8 cellular contexts compared by ENCODE assay signal in genomic region chr15:45522179-45522930, GRCh38. TPM values are rescaled to one million over a fixed set of nuclear protein-coding genes. Genes with fewer than 3 reads are reported as not detected.
DNase-seq lines count a peak whose midpoint lies in the region; ATAC-seq and TF ChIP-seq lines count a peak whose summit lies in the region.

A gene with protein sequence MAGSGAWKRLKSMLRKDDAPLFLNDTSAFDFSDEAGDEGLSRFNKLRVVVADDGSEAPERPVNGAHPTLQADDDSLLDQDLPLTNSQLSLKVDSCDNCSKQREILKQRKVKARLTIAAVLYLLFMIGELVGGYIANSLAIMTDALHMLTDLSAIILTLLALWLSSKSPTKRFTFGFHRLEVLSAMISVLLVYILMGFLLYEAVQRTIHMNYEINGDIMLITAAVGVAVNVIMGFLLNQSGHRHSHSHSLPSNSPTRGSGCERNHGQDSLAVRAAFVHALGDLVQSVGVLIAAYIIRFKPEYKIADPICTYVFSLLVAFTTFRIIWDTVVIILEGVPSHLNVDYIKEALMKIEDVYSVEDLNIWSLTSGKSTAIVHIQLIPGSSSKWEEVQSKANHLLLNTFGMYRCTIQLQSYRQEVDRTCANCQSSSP (minus strand): TSS chr15:45522755. CDS start chr15:45522354, 401 bp downstream.

- peak within 1 kb of the TSS; percentile 63 for H3K4me3 ChIP-seq in epithelial cell of esophagus (ENCODE audit: low read length)
- peak within 1 kb of the TSS; percentile 44 for H3K4me3 ChIP-seq in mucosa of descending colon

- DNase-seq in NCI-H2029 (lab: John Stamatoyannopoulos, UW), result peak; percentile 10
- DNase-seq in NCI-H2029 treated with DMSO at 0.1 percent for 48 hours (lab: John Stamatoyannopoulos, UW), result no peak
- DNase-seq in NCI-H2171 treated with DMSO at 0.1 percent for 48 hours (lab: John Stamatoyannopoulos, UW), result peak; percentile 57
- DNase-seq in activated T-cell treated with anti-CD3 and anti-CD28 coated beads for 1 hour (ENCODE audit: low read depth), result peak; percentile 44
- peak; percentile 62 for DNase-seq in epithelial cell of esophagus (ENCODE audit: low read depth)
- DNase-seq in mucosa of descending colon, result peak; percentile 70 to 86 (median 82)
- peak; percentile 26 to 39 for DNase-seq in stimulated activated CD8-positive, alpha-beta memory T cell treated with anti-CD3 and anti-CD28 coated beads, Interleukin-4, amount 100 ng/mL, for 1 hour (ENCODE audit: low read depth in 2 of 2, low spot score in 1 of 2)

- no peak for TF ChIP-seq CTCF in epithelial cell of esophagus (IDR thresholded peaks at IDR 0.05; ENCODE audit: insufficient read depth, low read depth, low read length, missing control alignments)
- TF ChIP-seq CTCF in mucosa of descending colon (IDR thresholded peaks at IDR 0.05), result no peak

- H3K36me3 ChIP-seq in mucosa of descending colon (ENCODE audit: low read depth), result no peaks in the 10 kb centered on the region

- intact Hi-C loops in mucosa of descending colon (cut with DNase I, micrococcal nuclease), result no loop called here

- H3K4me1 ChIP-seq in mucosa of descending colon (ENCODE audit: low read depth), result peaks cover 18% of the 10 kb centered on the region

- no peaks in the 10 kb centered on the region for H3K9me3 ChIP-seq in mucosa of descending colon

- peak; percentile 78 for ATAC-seq in HG02763 (IDR thresholded peaks at IDR 0.05; ENCODE audit: unreplicated experiment)
- peak; percentile 89 for ATAC-seq in mucosa of descending colon

RNA-seq across cellular contexts. Expression of the gene that starts here (rescaled TPM):
- 10 to 100 TPM; 10.4 to 17.2 (median 16.6) TPM for total RNA-seq in mucosa of descending colon
